ENCODE assay signal across 19 cellular contexts in genomic region chr2:25497862-25498407, GRCh38.
DNase-seq lines count a peak whose midpoint lies in the region; ATAC-seq, FAIRE-seq and TF ChIP-seq lines count a peak whose summit lies in the region.
"Had no signal": no experiment of that assay in that cellular context is flagged by ENCODE, and none has a peak within 500 bp of the region (broad histone marks: within the 10 kb centered on the region; RNA-seq: fewer than 3 reads in every experiment).

No MANE protein-coding gene starts in this region.

- no peak for DNase-seq in stimulated activated naive CD8-positive, alpha-beta T cell treated with anti-CD3 and anti-CD28 coated beads, Interleukin-15, amount 100 ng/mL, for 72 hours
- DNase-seq in pancreas = no peak
- DNase-seq in effector CD8-positive, alpha-beta T cell (lab: John Stamatoyannopoulos, UW) = no peak
- DNase-seq in HTR-8/SVneo (ENCODE audit: insufficient read length, low spot score) = no peak
- DNase-seq in PC-3 = no peak
- DNase-seq: activated CD4-positive, alpha-beta T cell treated with anti-CD3 and anti-CD28 coated beads for 4 hours; COR-L47; dermis blood vessel endothelial cell; HCEC 1CT; NCI-H1105 treated with DMSO at 0.1 percent for 48 hours; NCI-H510A treated with DMSO at 0.1 percent for 48 hours; testis had no signal

- POLR2A ChIA-PET in PC-3 (lab: Charles Lee; ENCODE audit: unreplicated experiment) = no interaction called here

- no peak overlapping the region for H3K9ac ChIP-seq in PC-3 (ENCODE audit: low read length)

- H3K27ac ChIP-seq in angular gyrus (ENCODE audit: low read depth, low read length) (peak overlapping the region; percentile 73), pancreas (no peak overlapping the region), PC-3 (ENCODE audit: low read length) (no peak overlapping the region)
- H3K27ac ChIP-seq: A549, ascending aorta, testis had no signal

- no peak overlapping the region for H3K4me2 ChIP-seq in PC-3 (ENCODE audit: low read length)
- H3K4me2 ChIP-seq: A549 had no signal

- H3K36me3 Mint-ChIP-seq in stimulated activated naive CD8-positive, alpha-beta T cell treated with anti-CD3 and anti-CD28 coated beads, Interleukin-15, Interleukin-2, amounts not matched to agents 100 ng/mL and 50 ng/mL, for 24 hours (ENCODE audit: low read depth) = peaks cover 9% of the 10 kb centered on the region

- H3K4me3 ChIP-seq in pancreas (no peak overlapping the region), PC-3 (ENCODE audit: low read length) (no peak overlapping the region)
- H3K4me3 ChIP-seq: A549, ascending aorta, testis had no signal

- peaks cover 7% of the 10 kb centered on the region for H3K4me1 Mint-ChIP-seq in stimulated activated naive CD8-positive, alpha-beta T cell treated with anti-CD3 and anti-CD28 coated beads, Interleukin-15, Interleukin-2, amounts not matched to agents 100 ng/mL and 50 ng/mL, for 24 hours (ENCODE audit: low read depth)
- H3K4me1 Mint-ChIP-seq in stimulated activated naive CD8-positive, alpha-beta T cell treated with anti-CD3 and anti-CD28 coated beads, Interleukin-15, amount 100 ng/mL, for 72 hours = peaks cover 6% of the 10 kb centered on the region
- H3K4me1 Mint-ChIP-seq: activated T-helper 17 cell treated with anti-CD3 and anti-CD28 coated beads, Interleukin-2, amount 50 U/mL, for 72 hours had no signal

- H3K27me3 Mint-ChIP-seq in stimulated activated naive CD8-positive, alpha-beta T cell treated with anti-CD3 and anti-CD28 coated beads, Interleukin-15, Interleukin-2, amounts not matched to agents 100 ng/mL and 50 ng/mL, for 24 hours = no peaks in the 10 kb centered on the region
- H3K27me3 Mint-ChIP-seq in stimulated activated naive CD8-positive, alpha-beta T cell treated with anti-CD3 and anti-CD28 coated beads, Interleukin-15, amount 100 ng/mL, for 72 hours = no peaks in the 10 kb centered on the region
- H3K27me3 Mint-ChIP-seq: activated T-helper 17 cell treated with anti-CD3 and anti-CD28 coated beads, Interleukin-2, amount 50 U/mL, for 72 hours had no signal

- H4K20me1 ChIP-seq in PC-3 (ENCODE audit: low read length) = no peaks in the 10 kb centered on the region

- no peak overlapping the region for H2AFZ ChIP-seq in PC-3 (ENCODE audit: low read length)

- no TSS peak for BruUV-seq in PC-3 (replicated peaks; lab: Mats Ljungman, UMichigan)

- H3K4me3 Mint-ChIP-seq in stimulated activated naive CD8-positive, alpha-beta T cell treated with anti-CD3 and anti-CD28 coated beads, Interleukin-15, Interleukin-2, amounts not matched to agents 100 ng/mL and 50 ng/mL, for 24 hours = no peak overlapping the region
- no peak overlapping the region for H3K4me3 Mint-ChIP-seq in stimulated activated naive CD8-positive, alpha-beta T cell treated with anti-CD3 and anti-CD28 coated beads, Interleukin-15, amount 100 ng/mL, for 72 hours
- H3K4me3 Mint-ChIP-seq: activated T-helper 17 cell treated with anti-CD3 and anti-CD28 coated beads, Interleukin-2, amount 50 U/mL, for 72 hours; T-helper 1 cell treated with Interleukin-12 subunit alpha and Interleukin-12 subunit beta and Interleukin-4 antibody, amounts not matched to agents 30 μg/mL and 1 μg/mL, for 36 hours had no signal

- H3K79me2 ChIP-seq in PC-3 (ENCODE audit: low read length) = no peaks in the 10 kb centered on the region

- intact Hi-C loops in pancreas (cut with DNase I) (no loop called here), PC-3 (cut with micrococcal nuclease) (no loop called here)

- H3K9me3 ChIP-seq in pancreas (no peaks in the 10 kb centered on the region), PC-3 (ENCODE audit: low read length) (no peaks in the 10 kb centered on the region)
- H3K9me3 ChIP-seq: A549, ascending aorta, testis had no signal

- H3K9me3 Mint-ChIP-seq in stimulated activated naive CD8-positive, alpha-beta T cell treated with anti-CD3 and anti-CD28 coated beads, Interleukin-15, Interleukin-2, amounts not matched to agents 100 ng/mL and 50 ng/mL, for 24 hours = no peaks in the 10 kb centered on the region
- no peaks in the 10 kb centered on the region for H3K9me3 Mint-ChIP-seq in stimulated activated naive CD8-positive, alpha-beta T cell treated with anti-CD3 and anti-CD28 coated beads, Interleukin-15, amount 100 ng/mL, for 72 hours
- H3K9me3 Mint-ChIP-seq: activated T-helper 17 cell treated with anti-CD3 and anti-CD28 coated beads, Interleukin-2, amount 50 U/mL, for 72 hours; T-helper 1 cell treated with Interleukin-12 subunit alpha and Interleukin-12 subunit beta and Interleukin-4 antibody, amounts not matched to agents 30 μg/mL and 1 μg/mL, for 36 hours had no signal

- H3K36me3 ChIP-seq in pancreas (no peaks in the 10 kb centered on the region), PC-3 (ENCODE audit: low read depth, low read length) (no peaks in the 10 kb centered on the region)
- H3K36me3 ChIP-seq: ascending aorta had no signal

- no peaks in the 10 kb centered on the region for H3K9me2 ChIP-seq in PC-3 (replicated peaks; ENCODE audit: low read length)

- no peaks in the 10 kb centered on the region for H3F3A ChIP-seq in PC-3 (ENCODE audit: low read length, unreplicated experiment)

- no peak for FAIRE-seq in pancreas (lab: Jason Lieb, UNC)
- FAIRE-seq in HTR-8/SVneo (lab: Jason Lieb, UNC) = no peak
- FAIRE-seq: A549 had no signal

- H3K27me3 ChIP-seq in pancreas = no peaks in the 10 kb centered on the region
- H3K27me3 ChIP-seq in PC-3 (ENCODE audit: low read length) = no peaks in the 10 kb centered on the region
- H3K27me3 ChIP-seq: ascending aorta, testis had no signal

- TF ChIP-seq CTCF in pancreas (IDR thresholded peaks at IDR 0.05) (no peak), PC-3 (conservative IDR thresholded peaks at IDR 0.05; ENCODE audit: low read depth, low read length) (no peak)

- no peak for ATAC-seq in stimulated activated naive CD8-positive, alpha-beta T cell treated with anti-CD3 and anti-CD28 coated beads, Interleukin-15, amount 100 ng/mL, for 72 hours
- ATAC-seq in HG02870 (IDR thresholded peaks at IDR 0.05; ENCODE audit: unreplicated experiment) (peak; percentile 35), pancreas (no peak), PC-3 (no peak)
- ATAC-seq: activated T-helper 17 cell treated with anti-CD3 and anti-CD28 coated beads, Interleukin-2, amount 50 U/mL, for 72 hours had no signal

- H3K4me1 ChIP-seq in pancreas (no peaks in the 10 kb centered on the region), PC-3 (ENCODE audit: insufficient read depth, low read length) (peaks cover under 1% of the 10 kb centered on the region; the same call in 1 of the 2 replicates)
- H3K4me1 ChIP-seq: ascending aorta, testis had no signal

- CTCF ChIA-PET in PC-3 (lab: Charles Lee) = no interaction called here

- H3K27ac Mint-ChIP-seq in stimulated activated naive CD8-positive, alpha-beta T cell treated with anti-CD3 and anti-CD28 coated beads, Interleukin-15, Interleukin-2, amounts not matched to agents 100 ng/mL and 50 ng/mL, for 24 hours = peak overlapping the region; percentile 42
- H3K27ac Mint-ChIP-seq in stimulated activated naive CD8-positive, alpha-beta T cell treated with anti-CD3 and anti-CD28 coated beads, Interleukin-15, amount 100 ng/mL, for 72 hours = peak overlapping the region in 1 of 2 donors; percentile 37
- H3K27ac Mint-ChIP-seq: activated T-helper 17 cell treated with anti-CD3 and anti-CD28 coated beads, Interleukin-2, amount 50 U/mL, for 72 hours; T-helper 1 cell treated with Interleukin-12 subunit alpha and Interleukin-12 subunit beta and Interleukin-4 antibody, amounts not matched to agents 30 μg/mL and 1 μg/mL, for 36 hours had no signal

- 82 to 84% methylated on average over 2 of the region's 2 CpGs for WGBS in pancreas, 2 donors
